13 cellular contexts compared by ENCODE assay signal in the genomic region with DNA sequence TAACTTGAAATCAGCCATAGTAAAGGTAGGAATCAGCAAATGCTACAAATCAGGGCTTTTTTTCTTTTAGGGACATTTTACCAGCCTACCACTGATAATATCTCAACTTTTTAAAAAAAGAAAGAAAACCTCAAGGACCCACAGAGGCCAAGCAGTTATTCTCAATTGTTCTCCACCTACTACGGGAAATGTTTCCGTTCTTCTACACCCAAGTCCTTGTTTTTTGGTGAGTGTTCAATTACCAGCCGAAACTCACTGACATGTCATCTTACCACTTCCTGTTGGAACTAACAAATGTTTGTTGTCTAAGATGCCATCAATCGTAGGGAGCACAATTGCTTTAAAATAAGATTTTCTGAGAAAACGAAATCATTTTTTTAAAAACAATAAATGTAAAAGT. TPM values are rescaled to one million over a fixed set of nuclear protein-coding genes. Genes with fewer than 3 reads are reported as not detected.
A peak's percentile ranks its signal among the peaks of the same experiment; 100 is the strongest.
DNase-seq lines count a peak whose midpoint lies in the region; ATAC-seq and TF ChIP-seq lines count a peak whose summit lies in the region.
"Had no signal": no experiment of that assay in that cellular context is flagged by ENCODE, and none has a peak within 500 bp of the region (broad histone marks: within the 10 kb centered on the region; RNA-seq: fewer than 3 reads in every experiment).

No MANE protein-coding gene starts in this region.

- peak overlapping the region; percentile 70 for H3K27ac Mint-ChIP-seq in activated T-cell treated with anti-CD3 and anti-CD28 coated beads, Interleukin-2, amount 50 U/mL, for 72 hours
- H3K27ac Mint-ChIP-seq in activated naive CD8-positive, alpha-beta T cell treated with anti-CD3 and anti-CD28 coated beads, Interleukin-2, amount 10 ng/mL, durations not matched to agents 7 days and 5 days: no peak overlapping the region
- peak overlapping the region; percentile 56 to 63 for H3K27ac Mint-ChIP-seq in natural killer cell
- H3K27ac Mint-ChIP-seq: neural progenitor cell had no signal

- H3K4me3 Mint-ChIP-seq in activated T-cell treated with anti-CD3 and anti-CD28 coated beads, Interleukin-2, amount 50 U/mL, for 72 hours: peak overlapping the region; percentile 71 to 88
- H3K4me3 Mint-ChIP-seq in activated naive CD8-positive, alpha-beta T cell treated with anti-CD3 and anti-CD28 coated beads, Interleukin-2, amount 10 ng/mL, durations not matched to agents 7 days and 5 days: peak overlapping the region; percentile 39
- no peak overlapping the region for H3K4me3 Mint-ChIP-seq in natural killer cell
- H3K4me3 Mint-ChIP-seq: neural progenitor cell had no signal

- H3K36me3 Mint-ChIP-seq in activated T-cell treated with anti-CD3 and anti-CD28 coated beads, Interleukin-2, amount 50 U/mL, for 72 hours (ENCODE audit: insufficient read depth in 2 of 2): peaks cover 6 to 10% of the 10 kb centered on the region in 2 donors
- H3K36me3 Mint-ChIP-seq in activated naive CD8-positive, alpha-beta T cell treated with anti-CD3 and anti-CD28 coated beads, Interleukin-2, amount 10 ng/mL, durations not matched to agents 7 days and 5 days: no peaks in the 10 kb centered on the region
- no peaks in the 10 kb centered on the region for H3K36me3 Mint-ChIP-seq in natural killer cell

- H3K9me3 Mint-ChIP-seq in activated T-cell treated with anti-CD3 and anti-CD28 coated beads, Interleukin-2, amount 50 U/mL, for 72 hours: peaks cover 1% of the 10 kb centered on the region in 2 donors
- H3K9me3 Mint-ChIP-seq in activated naive CD8-positive, alpha-beta T cell treated with anti-CD3 and anti-CD28 coated beads, Interleukin-2, amount 10 ng/mL, durations not matched to agents 7 days and 5 days: no peaks in the 10 kb centered on the region
- H3K9me3 Mint-ChIP-seq in natural killer cell: no peaks in the 10 kb centered on the region

- peaks cover 62% of the 10 kb centered on the region for H3K4me1 Mint-ChIP-seq in activated T-cell treated with anti-CD3 and anti-CD28 coated beads, Interleukin-2, amount 50 U/mL, for 72 hours (ENCODE audit: low read depth)
- peaks cover 21% of the 10 kb centered on the region for H3K4me1 Mint-ChIP-seq in activated naive CD8-positive, alpha-beta T cell treated with anti-CD3 and anti-CD28 coated beads, Interleukin-2, amount 10 ng/mL, durations not matched to agents 7 days and 5 days
- peaks cover 20 to 31% of the 10 kb centered on the region in 2 donors for H3K4me1 Mint-ChIP-seq in natural killer cell

- POLR2A ChIA-PET in activated naive CD8-positive, alpha-beta T cell treated with anti-CD3 and anti-CD28 coated beads, Interleukin-2, amount 10 ng/mL, durations not matched to agents 7 days and 5 days (lab: Charles Lee): no interaction called here

- intact Hi-C loops in natural killer cell (cut with micrococcal nuclease): no loop called here

- TF ChIP-seq CTCF in natural killer cell (IDR thresholded peaks at IDR 0.05): no peak

- peak; percentile 66 to 70 for ATAC-seq in activated T-cell treated with anti-CD3 and anti-CD28 coated beads, Interleukin-2, amount 50 U/mL, for 72 hours (replicated peaks in 1 of 2)
- no peak for ATAC-seq in activated naive CD8-positive, alpha-beta T cell treated with anti-CD3 and anti-CD28 coated beads, Interleukin-2, amount 10 ng/mL, durations not matched to agents 7 days and 5 days (ENCODE audit: low read depth)
- ATAC-seq in natural killer cell (peak in 2 of 3 donors; percentile 24 to 43), GM19023 (IDR thresholded peaks at IDR 0.05; ENCODE audit: unreplicated experiment) (no peak)

- H3K27me3 Mint-ChIP-seq in activated T-cell treated with anti-CD3 and anti-CD28 coated beads, Interleukin-2, amount 50 U/mL, for 72 hours (ENCODE audit: low read depth): no peaks in the 10 kb centered on the region
- H3K27me3 Mint-ChIP-seq in activated naive CD8-positive, alpha-beta T cell treated with anti-CD3 and anti-CD28 coated beads, Interleukin-2, amount 10 ng/mL, durations not matched to agents 7 days and 5 days: peaks cover 37% of the 10 kb centered on the region
- H3K27me3 Mint-ChIP-seq in natural killer cell (ENCODE audit: low read depth in 2 of 2): peaks cover 0 to 23% of the 10 kb centered on the region in 2 donors

- peak in 1 of 2 donors; percentile 28 for DNase-seq in activated T-cell treated with anti-CD3 and anti-CD28 coated beads, Interleukin-2, amount 50 U/mL, for 72 hours
- no peak for DNase-seq in activated T-cell treated with anti-CD3 and anti-CD28 coated beads, Interleukin-2, amount 50 U/mL, for 48 hours
- DNase-seq in RKO (ENCODE audit: low spot score) (peak; percentile 15), natural killer cell (no peak), D341Med (ENCODE audit: low spot score) (no peak), DMS 273 treated with DMSO at 0.1 percent for 48 hours (lab: John Stamatoyannopoulos, UW) (no peak)
- no peak for DNase-seq in activated naive CD8-positive, alpha-beta T cell treated with anti-CD3 and anti-CD28 coated beads, Interleukin-2, amount 10 ng/mL, durations not matched to agents 7 days and 5 days
- DNase-seq: colonic mucosa, Kasumi-1, NCI-H1436, NCI-H446 treated with DMSO at 0.1 percent for 48 hours had no signal

RNA-seq across cellular contexts. Expression of gene CDK1, which starts 50.2 kb away (rescaled TPM):
- total RNA-seq in activated T-cell treated with anti-CD3 and anti-CD28 coated beads, Interleukin-2, amount 50 U/mL, for 72 hours: 100 to 1,000 TPM; 109 to 130 TPM
- 10 to 100 TPM; 84.4 to 97.2 TPM for total RNA-seq in activated naive CD8-positive, alpha-beta T cell treated with anti-CD3 and anti-CD28 coated beads, Interleukin-2, amount 10 ng/mL, durations not matched to agents 7 days and 5 days
- 1 to 10 TPM; 1.1 to 2.4 (median 1.9) TPM for total RNA-seq in natural killer cell

Comparison
In these comparisons a context has a peak if more than half of its experiments do, and no peak if none do; other contexts are left out.
1. ATAC-seq: peak in activated T-cell treated with anti-CD3 and anti-CD28 coated beads, Interleukin-2, amount 50 U/mL, for 72 hours (2 of 2) and natural killer cell (2 of 3); none in activated naive CD8-positive, alpha-beta T cell treated with anti-CD3 and anti-CD28 coated beads, Interleukin-2, amount 10 ng/mL, durations not matched to agents 7 days and 5 days (single experiment) and GM19023 (single experiment).
2. RNA of gene CDK1, which starts 50.2 kb away (total RNA-seq): 109 to 130 TPM in activated T-cell treated with anti-CD3 and anti-CD28 coated beads, Interleukin-2, amount 50 U/mL, for 72 hours and 84.4 to 97.2 TPM in activated naive CD8-positive, alpha-beta T cell treated with anti-CD3 and anti-CD28 coated beads, Interleukin-2, amount 10 ng/mL, durations not matched to agents 7 days and 5 days; 1.1 to 2.4 TPM in natural killer cell; every median in the first group is over 10 times any median in the second.